20 cellular contexts compared by ENCODE assay signal in genomic region chr9:33106372-33106771, GRCh38. TPM values are rescaled to one million over a fixed set of nuclear protein-coding genes. Genes with fewer than 3 reads are reported as not detected.
DNase-seq lines count a peak whose midpoint lies in the region; ATAC-seq, FAIRE-seq and TF ChIP-seq lines count a peak whose summit lies in the region.
"Had no signal": no experiment of that assay in that cellular context is flagged by ENCODE, and none has a peak within 500 bp of the region (broad histone marks: within the 10 kb centered on the region; RNA-seq: fewer than 3 reads in every experiment).

No MANE protein-coding gene starts in this region.

- H3K27me3 ChIP-seq in GM23248 (replicated peaks; ENCODE audit: insufficient read depth) (no peaks in the 10 kb centered on the region), RWPE2 (ENCODE audit: insufficient read depth, poor library complexity, severe bottlenecking) (no peaks in the 10 kb centered on the region), keratinocyte (ENCODE audit: control insufficient read depth, extremely low read depth, insufficient read depth, low read length) (no peaks in the 10 kb centered on the region), skeletal muscle satellite cell (ENCODE audit: control insufficient read depth, insufficient read depth, low read length) (no peaks in the 10 kb centered on the region)

- dilution Hi-C loops in keratinocyte (cut with MboI; ENCODE audit: extremely low pct_ligation_motif_present, low sequenced_read_pairs) = no loop called here

- H3K9me3 ChIP-seq in GM23248 (ENCODE audit: low read depth) (no peaks in the 10 kb centered on the region), RWPE2 (ENCODE audit: severe bottlenecking) (no peaks in the 10 kb centered on the region), keratinocyte (ENCODE audit: control insufficient read depth, low read depth, low read length) (no peaks in the 10 kb centered on the region), skeletal muscle satellite cell (replicated peaks; ENCODE audit: low read length) (no peaks in the 10 kb centered on the region)

- H3K4me2 ChIP-seq in GM23248 (ENCODE audit: unreplicated experiment) (peak overlapping the region; percentile 5), keratinocyte (ENCODE audit: control insufficient read depth, extremely low read depth, insufficient read depth, low read depth, low read length) (no peak overlapping the region), skeletal muscle satellite cell (ENCODE audit: low read length) (peak overlapping the region; percentile 65)
- H3K4me2 ChIP-seq: GM23338 had no signal

- ATAC-seq in RWPE2 (ENCODE audit: low read depth) = no peak
- ATAC-seq in GM21390 (IDR thresholded peaks at IDR 0.05; ENCODE audit: unreplicated experiment) = no peak
- ATAC-seq in GM21825 (IDR thresholded peaks at IDR 0.05; ENCODE audit: unreplicated experiment) = no peak
- ATAC-seq: activated CD8-positive, alpha-beta T cell treated with anti-CD3 and anti-CD28 coated beads for 36 hours; CD8-positive, alpha-beta T cell had no signal

- H3K27ac ChIP-seq in GM23248 = peak overlapping the region; percentile 82
- H3K27ac ChIP-seq in RWPE2 (ENCODE audit: poor library complexity, severe bottlenecking) = peak overlapping the region; percentile 62
- H3K27ac ChIP-seq in keratinocyte (ENCODE audit: control insufficient read depth, insufficient read depth, low read length) = peak overlapping the region; percentile 49
- H3K27ac ChIP-seq: HL-60 had no signal

- H3K9me2 ChIP-seq in GM23248 (ENCODE audit: insufficient read depth) = no peaks in the 10 kb centered on the region

- no peaks in the 10 kb centered on the region for H4K20me1 ChIP-seq in GM23248 (ENCODE audit: insufficient read depth)
- H4K20me1 ChIP-seq in keratinocyte (ENCODE audit: control insufficient read depth, extremely low read depth, insufficient read depth, low read length) = no peaks in the 10 kb centered on the region

- in situ Hi-C loops in GM23248 (cut with MboI) = no loop called here

- H3K4me3 ChIP-seq in GM23248 (no peak overlapping the region), RWPE2 (ENCODE audit: severe bottlenecking) (no peak overlapping the region), keratinocyte (ENCODE audit: control insufficient read depth in 2 of 3, extremely low read depth in 1 of 3, insufficient read depth in 2 of 3, low read depth in 1 of 3, low read length in 3 of 3) (no peak overlapping the region), skeletal muscle satellite cell (ENCODE audit: low read length) (peak overlapping the region; percentile 24)
- H3K4me3 ChIP-seq: GM23338 had no signal

- 85 to 87% methylated on average over 4 of the region's 4 CpGs for WGBS in GM23248 (ENCODE audit: low coverage in 1 of 2, low lambda C conversion rate in 2 of 2, missing lambda C conversion rate in 2 of 2), 2 experiments

- FAIRE-seq in keratinocyte (lab: Jason Lieb, UNC) = no peak
- FAIRE-seq: G401.6, GM18507 had no signal

- H3K79me2 ChIP-seq in GM23248 (ENCODE audit: insufficient read depth) (peaks cover 3% of the 10 kb centered on the region; the same call in 1 of the 2 replicates), keratinocyte (ENCODE audit: control insufficient read depth, insufficient read depth, low read length) (no peaks in the 10 kb centered on the region)

- peaks cover 68% of the 10 kb centered on the region for H3F3A ChIP-seq in GM23248 (ENCODE audit: insufficient read depth)

- TF ChIP-seq CTCF in RWPE2 (IDR thresholded peaks at IDR 0.05; ENCODE audit: poor library complexity, severe bottlenecking) (no peak), keratinocyte (optimal IDR thresholded peaks at IDR 0.05 in 1 of 3, IDR thresholded peaks at IDR 0.05 in 1 of 3, conservative IDR thresholded peaks at IDR 0.05 in 1 of 3; ENCODE audit: extremely low read depth in 1 of 3, insufficient read depth in 2 of 3, low read length in 3 of 3) (peak in 1 of 3 experiments; percentile 20)

- H3K9ac ChIP-seq in GM23248 (peak overlapping the region; percentile 52; the same call in 1 of the 2 replicates), keratinocyte (ENCODE audit: control insufficient read depth, extremely low read depth, insufficient read depth, low read length) (no peak overlapping the region), skeletal muscle satellite cell (ENCODE audit: low read depth, low read length) (peak overlapping the region; percentile 59)

- H2AFZ ChIP-seq in GM23248 (no peak overlapping the region), keratinocyte (ENCODE audit: control insufficient read depth, low read length) (no peak overlapping the region)
- H2AFZ ChIP-seq: GM23338 had no signal

- no peaks in the 10 kb centered on the region for H3K9me1 ChIP-seq in keratinocyte (ENCODE audit: control insufficient read depth, extremely low read depth, insufficient read depth, low read length)

- H3K36me3 ChIP-seq in GM23248 (ENCODE audit: low read depth) (no peaks in the 10 kb centered on the region), RWPE2 (ENCODE audit: low read depth) (0 out of 2 replicates have a peak, but pooled peaks cover 2% of the 10 kb centered on the region), keratinocyte (ENCODE audit: control insufficient read depth in 2 of 2, extremely low read depth in 1 of 2, insufficient read depth in 2 of 2, low read length in 2 of 2) (peaks cover 3% of the 10 kb centered on the region in 2 experiments), skeletal muscle satellite cell (ENCODE audit: insufficient read depth, low read length) (peaks cover 5% of the 10 kb centered on the region)

- peaks cover 49% of the 10 kb centered on the region for H3K4me1 ChIP-seq in GM23248 (ENCODE audit: insufficient read depth)
- H3K4me1 ChIP-seq in RWPE2 (ENCODE audit: insufficient read depth, poor library complexity, severe bottlenecking) = peaks cover 24% of the 10 kb centered on the region
- H3K4me1 ChIP-seq in keratinocyte (ENCODE audit: control insufficient read depth, extremely low read depth, insufficient read depth, low read length) = peaks cover 31% of the 10 kb centered on the region
- H3K4me1 ChIP-seq in skeletal muscle satellite cell (ENCODE audit: control insufficient read depth, insufficient read depth, low read length) = peaks cover 54% of the 10 kb centered on the region

- DNase-seq in GM23248 (no peak), RWPE2 (ENCODE audit: low spot score) (no peak), keratinocyte (ENCODE audit: low read depth, low spot score) (no peak), COLO668 (lab: John Stamatoyannopoulos, UW; ENCODE audit: unreplicated experiment) (no peak)
- DNase-seq: activated CD8-positive, alpha-beta T cell treated with anti-CD3 and anti-CD28 coated beads for 36 hours; activated naive CD4-positive, alpha-beta T cell treated with anti-CD3 and anti-CD28 coated beads, Interleukin-2, amount 50 U/mL, for 16 hours; central memory CD4-positive, alpha-beta T cell; midbrain; NCI-H1930; NCI-H526 treated with DMSO at 0.1 percent for 48 hours; stimulated activated CD4-positive, alpha-beta T cell treated with anti-CD3 and anti-CD28 coated beads, Interleukin-4, amount 100 ng/mL, for 4 hours; stimulated activated naive CD4-positive, alpha-beta T cell treated with Interleukin-2 at 50 U/mL for 16 hours had no signal

RNA-seq across cellular contexts. Expression of gene SMU1, which starts 29.9 kb away (rescaled TPM):
- 23.1 and 26.3 TPM in 2 replicates for total RNA-seq in GM23248 (2014; rRNA removed; shearing (Covaris generic))
- polyA plus RNA-seq in GM23248 (2016; fragmentation: Nextera tagmentation; extraction: Ambion mirVana) (18.6 and 20.9 TPM in 2 replicates), keratinocyte (15.3 to 20.3 TPM (median 16.1 TPM) in 3 replicates)
- polyA plus RNA-seq in keratinocyte (2011; ENCODE audit: low read depth) = 7.8 TPM
- polyA plus RNA-seq in keratinocyte (2011; cell fraction: cytosol; rRNA removed) = 9.3 and 15.7 TPM in 2 replicates
- polyA plus RNA-seq in keratinocyte (2011; cell fraction: nucleus; rRNA removed) = 13.8 and 15.0 TPM in 2 replicates
- 16.0 and 16.5 TPM in 2 replicates for polyA plus RNA-seq in keratinocyte (2012; ENCODE audit: low replicate concordance)
- polyA minus RNA-seq in keratinocyte = 5.8 to 24.4 TPM (median 16.5 TPM) in 3 replicates
- polyA minus RNA-seq in keratinocyte (2011; cell fraction: cytosol; rRNA and poly(A)+ RNA removed) = 14.0 TPM
- polyA minus RNA-seq in keratinocyte (2011; cell fraction: nucleus; rRNA and poly(A)+ RNA removed) = 9.9 and 17.8 TPM in 2 replicates
- 22.1 and 23.6 TPM in 2 replicates for total RNA-seq in skeletal muscle satellite cell (2012; rRNA removed)
